27 cellular contexts compared by ENCODE assay signal in the genomic region with DNA sequence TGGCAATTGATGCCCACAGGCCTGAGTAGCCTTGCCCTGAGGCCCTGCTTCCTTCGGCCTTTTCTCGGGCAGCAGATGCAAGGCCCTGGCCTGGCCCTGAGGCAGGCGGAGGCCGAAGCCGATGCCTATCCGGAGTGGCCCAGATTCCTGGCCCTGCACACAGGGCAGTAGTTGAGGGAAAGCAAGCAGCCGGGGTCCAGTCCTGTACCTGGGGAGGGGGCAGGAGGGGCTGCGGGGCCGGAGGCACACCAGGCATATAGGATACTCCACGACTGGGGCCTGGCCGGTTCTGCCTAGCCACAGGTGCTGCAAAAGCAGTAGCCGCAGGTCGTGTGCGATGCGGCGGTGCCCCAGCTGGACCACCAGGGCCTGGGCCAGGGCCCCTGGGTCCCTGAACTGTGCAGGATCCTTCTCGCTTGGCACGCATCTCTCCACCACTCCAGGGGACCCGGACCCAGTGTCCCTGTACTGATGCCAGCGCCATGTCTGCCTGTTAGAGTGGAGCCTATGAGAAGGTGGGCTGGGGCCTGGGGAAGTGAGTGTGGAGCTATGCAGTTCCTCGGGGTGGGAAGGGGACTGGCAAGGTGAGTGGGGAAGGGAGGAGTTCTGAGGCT. TPM values are rescaled to one million over a fixed set of nuclear protein-coding genes. Genes with fewer than 3 reads are reported as not detected.
"Had no signal": no experiment of that assay in that cellular context is flagged by ENCODE, and none has a peak within 500 bp of the region (broad histone marks: within the 10 kb centered on the region; RNA-seq: fewer than 3 reads in every experiment).

No MANE protein-coding gene starts in this region.

- DNase-seq: IMR-90, Karpas-422, KG1, MG63, NCI-H1092, NCI-H1105 treated with DMSO at 0.1 percent for 48 hours, NCI-H1417 treated with DMSO at 0.1 percent for 48 hours, NCI-H146, NCI-H1694 treated with DMSO at 0.1 percent for 48 hours, NCI-H1930, NCI-H2081, NCI-H2107, NCI-H2227 treated with DMSO at 0.1 percent for 48 hours, NCI-H446, NCI-H510A, NCI-H524 treated with DMSO at 0.1 percent for 48 hours, NCI-H69, NCI-H774, Right ventricle myocardium superior, RPMI8226, SIG-M5, SW 1271 had no signal

- H3K27ac ChIP-seq: HL-60, SJSA1, SK-N-MC had no signal

- H3K9me3 ChIP-seq: MG63 had no signal

- FAIRE-seq: RCC 7860 had no signal

- H3K27me3 ChIP-seq: MG63, SJSA1 had no signal

- H3K4me3 ChIP-seq: MG63, SJSA1, SK-N-MC had no signal

RNA-seq across cellular contexts. Expression of gene PRR30, which starts 1.8 kb away (rescaled TPM):
- total RNA-seq: HT-29, IMR-90, Right ventricle myocardium superior, SJSA1 had no signal
- polyA plus RNA-seq: IMR-90 had no signal

RNA-seq across cellular contexts. Expression of gene TCF23, which starts 11.4 kb away (rescaled TPM):
- total RNA-seq: HT-29, IMR-90, Right ventricle myocardium superior, SJSA1 had no signal
- polyA plus RNA-seq: IMR-90 had no signal

RNA-seq across cellular contexts. Expression of gene ABHD1, which starts 13.8 kb away (rescaled TPM):
- total RNA-seq: HT-29, IMR-90, SJSA1 had no signal
